9 cellular contexts compared by ENCODE assay signal in the genomic region with DNA sequence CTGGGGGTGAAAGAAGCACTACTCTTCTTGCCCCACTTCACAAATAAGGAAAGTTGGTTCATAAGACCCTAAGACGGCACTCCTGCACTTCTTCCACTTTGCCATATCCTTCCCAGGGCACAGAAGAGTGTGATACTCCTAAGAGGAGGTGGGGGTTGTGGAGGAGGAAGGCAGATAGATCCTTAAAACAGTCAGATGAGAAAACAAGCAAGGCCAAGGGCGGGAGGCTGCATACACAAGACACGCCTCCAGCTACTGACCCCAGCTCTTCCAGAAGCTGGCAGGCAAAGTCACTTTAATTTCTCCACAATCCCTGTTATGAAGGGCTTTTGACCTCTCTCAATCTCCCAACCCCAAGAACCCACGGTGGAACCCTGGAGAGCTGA. TPM values are rescaled to one million over a fixed set of nuclear protein-coding genes. Genes with fewer than 3 reads are reported as not detected.
A peak's percentile ranks its signal among the peaks of the same experiment; 100 is the strongest.
DNase-seq lines count a peak whose midpoint lies in the region; ATAC-seq lines count a peak whose summit lies in the region.
"Had no signal": no experiment of that assay in that cellular context is flagged by ENCODE, and none has a peak within 500 bp of the region (broad histone marks: within the 10 kb centered on the region; RNA-seq: fewer than 3 reads in every experiment).

No MANE protein-coding gene starts in this region.

- 66% methylated on average over 3 of the region's 4 CpGs for WGBS in mesenchymal stem cell

- peaks cover 38% of the 10 kb centered on the region for H3K4me1 ChIP-seq in mesenchymal stem cell (ENCODE audit: control insufficient read depth, insufficient read depth, low read depth, low read length)

- peak overlapping the region; percentile 96 for H3K4me2 ChIP-seq in mesenchymal stem cell (ENCODE audit: low read length, poor library complexity, severe bottlenecking)

- no peak overlapping the region for H2BK15ac ChIP-seq in mesenchymal stem cell (ENCODE audit: low read depth, poor library complexity, severe bottlenecking)

- H3K27me3 Mint-ChIP-seq in stimulated activated naive CD8-positive, alpha-beta T cell treated with anti-CD3 and anti-CD28 coated beads, Interleukin-15, Interleukin-2, amounts not matched to agents 100 ng/mL and 50 ng/mL, for 24 hours: peaks cover 40% of the 10 kb centered on the region
- peaks cover 39% of the 10 kb centered on the region for H3K27me3 Mint-ChIP-seq in activated T-helper 2 cell treated with anti-CD3 and anti-CD28 coated beads, Interferon-gamma antibody, Interleukin-2, Interleukin-4, amounts not matched to agents 10 μg/mL and 5 μg/mL and 100 μg/mL, durations not matched to agents 14 hours and 24 hours and 36 hours (ENCODE audit: low read depth)

- intact Hi-C loops in activated T-helper 2 cell treated with anti-CD3 and anti-CD28 coated beads, Interferon-gamma antibody, Interleukin-2, Interleukin-4, amounts not matched to agents 10 μg/mL and 5 μg/mL and 100 μg/mL, durations not matched to agents 14 hours and 24 hours and 36 hours (cut with micrococcal nuclease): no loop called here

- no peak overlapping the region for H3K27ac Mint-ChIP-seq in stimulated activated naive CD8-positive, alpha-beta T cell treated with anti-CD3 and anti-CD28 coated beads, Interleukin-15, Interleukin-2, amounts not matched to agents 100 ng/mL and 50 ng/mL, for 24 hours
- no peak overlapping the region for H3K27ac Mint-ChIP-seq in activated T-helper 2 cell treated with anti-CD3 and anti-CD28 coated beads, Interferon-gamma antibody, Interleukin-2, Interleukin-4, amounts not matched to agents 10 μg/mL and 5 μg/mL and 100 μg/mL, durations not matched to agents 14 hours and 24 hours and 36 hours

- H3K9me3 ChIP-seq in mesenchymal stem cell (ENCODE audit: control insufficient read depth, low read length): no peaks in the 10 kb centered on the region

- no peak overlapping the region for H2BK12ac ChIP-seq in mesenchymal stem cell (ENCODE audit: low read length in 2 of 2)

- H3K36me3 ChIP-seq in mesenchymal stem cell (ENCODE audit: control insufficient read depth in 1 of 2, insufficient read depth in 2 of 2, low read depth in 1 of 2, low read length in 2 of 2): peaks cover 24 to 25% of the 10 kb centered on the region in 2 experiments

- H3K9me3 Mint-ChIP-seq in stimulated activated naive CD8-positive, alpha-beta T cell treated with anti-CD3 and anti-CD28 coated beads, Interleukin-15, Interleukin-2, amounts not matched to agents 100 ng/mL and 50 ng/mL, for 24 hours: no peaks in the 10 kb centered on the region
- no peaks in the 10 kb centered on the region for H3K9me3 Mint-ChIP-seq in activated T-helper 2 cell treated with anti-CD3 and anti-CD28 coated beads, Interferon-gamma antibody, Interleukin-2, Interleukin-4, amounts not matched to agents 10 μg/mL and 5 μg/mL and 100 μg/mL, durations not matched to agents 14 hours and 24 hours and 36 hours

- H3K9ac ChIP-seq in mesenchymal stem cell (ENCODE audit: low read length): no peak overlapping the region

- no peaks in the 10 kb centered on the region for H3K79me1 ChIP-seq in mesenchymal stem cell (replicated peaks; ENCODE audit: low read length, poor library complexity, severe bottlenecking)

- no peak overlapping the region for H4K8ac ChIP-seq in mesenchymal stem cell (ENCODE audit: low read length)

- no peak overlapping the region for H2BK120ac ChIP-seq in mesenchymal stem cell (ENCODE audit: low read depth, low read length)

- no peak for ATAC-seq in stimulated activated naive CD8-positive, alpha-beta T cell treated with anti-CD3 and anti-CD28 coated beads, Interleukin-15, Interleukin-2, amounts not matched to agents 100 U/mL and 50 U/mL, for 24 hours
- ATAC-seq in GM21619 (IDR thresholded peaks at IDR 0.05; ENCODE audit: unreplicated experiment) (no peak), HG03175 (IDR thresholded peaks at IDR 0.05; ENCODE audit: unreplicated experiment) (no peak), GM21381 (IDR thresholded peaks at IDR 0.05; ENCODE audit: unreplicated experiment) (no peak)

- H3K27me3 ChIP-seq in mesenchymal stem cell (ENCODE audit: control insufficient read depth in 1 of 2, insufficient read depth in 1 of 2, low read length in 2 of 2): peaks cover 33 to 35% of the 10 kb centered on the region in 2 experiments

- H2AK5ac ChIP-seq in mesenchymal stem cell (ENCODE audit: low read length, severe bottlenecking): no peak overlapping the region

- no peak overlapping the region for H2AFZ ChIP-seq in mesenchymal stem cell (ENCODE audit: low read depth, low read length)

- H3K14ac ChIP-seq in mesenchymal stem cell (ENCODE audit: low read length in 2 of 2): no peak overlapping the region

- no peak overlapping the region for H3K27ac ChIP-seq in mesenchymal stem cell (ENCODE audit: low read length, poor library complexity, severe bottlenecking)

- peak overlapping the region in 1 of 2 experiments; percentile 67 for H3K4me3 ChIP-seq in mesenchymal stem cell (ENCODE audit: insufficient read depth in 1 of 2, low read depth in 1 of 2, low read length in 2 of 2)

- peaks cover 18% of the 10 kb centered on the region for H3K36me3 Mint-ChIP-seq in stimulated activated naive CD8-positive, alpha-beta T cell treated with anti-CD3 and anti-CD28 coated beads, Interleukin-15, Interleukin-2, amounts not matched to agents 100 ng/mL and 50 ng/mL, for 24 hours (ENCODE audit: low read depth)
- no peaks in the 10 kb centered on the region for H3K36me3 Mint-ChIP-seq in activated T-helper 2 cell treated with anti-CD3 and anti-CD28 coated beads, Interferon-gamma antibody, Interleukin-2, Interleukin-4, amounts not matched to agents 10 μg/mL and 5 μg/mL and 100 μg/mL, durations not matched to agents 14 hours and 24 hours and 36 hours (ENCODE audit: low read depth)

- peak overlapping the region; percentile 78 for H3K4me3 Mint-ChIP-seq in stimulated activated naive CD8-positive, alpha-beta T cell treated with anti-CD3 and anti-CD28 coated beads, Interleukin-15, Interleukin-2, amounts not matched to agents 100 ng/mL and 50 ng/mL, for 24 hours
- peak overlapping the region; percentile 71 for H3K4me3 Mint-ChIP-seq in activated T-helper 2 cell treated with anti-CD3 and anti-CD28 coated beads, Interferon-gamma antibody, Interleukin-2, Interleukin-4, amounts not matched to agents 10 μg/mL and 5 μg/mL and 100 μg/mL, durations not matched to agents 14 hours and 24 hours and 36 hours (ENCODE audit: low read depth)

- H2BK5ac ChIP-seq in mesenchymal stem cell (ENCODE audit: low read depth, low read length, poor library complexity, severe bottlenecking): no peak overlapping the region

- DNase-seq in stimulated activated naive CD8-positive, alpha-beta T cell treated with anti-CD3 and anti-CD28 coated beads, Interleukin-15, Interleukin-2, amounts not matched to agents 100 U/mL and 50 U/mL, for 24 hours: no peak
- DNase-seq in activated T-helper 2 cell treated with anti-CD3 and anti-CD28 coated beads, Interferon-gamma antibody, Interleukin-2, Interleukin-4, amounts not matched to agents 10 μg/mL and 5 μg/mL and 100 μg/mL, durations not matched to agents 14 hours and 24 hours and 36 hours (ENCODE audit: low spot score): no peak
- DNase-seq in mesenchymal stem cell (no peak), iPS-NIHi11 (ENCODE audit: low spot score) (no peak)
- DNase-seq: NCI-H2081 treated with DMSO at 0.1 percent for 48 hours had no signal

- H3K4me1 Mint-ChIP-seq in stimulated activated naive CD8-positive, alpha-beta T cell treated with anti-CD3 and anti-CD28 coated beads, Interleukin-15, Interleukin-2, amounts not matched to agents 100 ng/mL and 50 ng/mL, for 24 hours (ENCODE audit: low read depth): peaks cover 8% of the 10 kb centered on the region
- peaks cover 11% of the 10 kb centered on the region for H3K4me1 Mint-ChIP-seq in activated T-helper 2 cell treated with anti-CD3 and anti-CD28 coated beads, Interferon-gamma antibody, Interleukin-2, Interleukin-4, amounts not matched to agents 10 μg/mL and 5 μg/mL and 100 μg/mL, durations not matched to agents 14 hours and 24 hours and 36 hours (ENCODE audit: low read depth)

- H3K23ac ChIP-seq in mesenchymal stem cell (ENCODE audit: low read length in 2 of 2): no peak overlapping the region

- no peak overlapping the region for H4K91ac ChIP-seq in mesenchymal stem cell (ENCODE audit: low read length)

- H3K4ac ChIP-seq in mesenchymal stem cell (ENCODE audit: low read depth in 1 of 2, low read length in 2 of 2): no peak overlapping the region

- H3K18ac ChIP-seq in mesenchymal stem cell (ENCODE audit: low read depth in 1 of 2, low read length in 2 of 2): no peak overlapping the region

RNA-seq across cellular contexts. Expression of gene CHRM4, which starts 1.6 kb away (rescaled TPM):
- 0.11 and 0.23 TPM in 2 replicates for total RNA-seq in activated T-helper 2 cell treated with anti-CD3 and anti-CD28 coated beads, Interferon-gamma antibody, Interleukin-2, Interleukin-4, amounts not matched to agents 10 μg/mL and 5 μg/mL and 100 μg/mL, durations not matched to agents 14 hours and 24 hours and 36 hours
- 0.08 TPM for polyA plus RNA-seq in mesenchymal stem cell (2013, experiment 1 of 2)
- polyA plus RNA-seq in mesenchymal stem cell (2013, experiment 2 of 2): 0.07 TPM

RNA-seq across cellular contexts. Expression of gene MDK, which starts 11.8 kb away (rescaled TPM):
- total RNA-seq in activated T-helper 2 cell treated with anti-CD3 and anti-CD28 coated beads, Interferon-gamma antibody, Interleukin-2, Interleukin-4, amounts not matched to agents 10 μg/mL and 5 μg/mL and 100 μg/mL, durations not matched to agents 14 hours and 24 hours and 36 hours: 2.8 and 4.5 TPM in 2 replicates
- 777 TPM for polyA plus RNA-seq in mesenchymal stem cell (2013, experiment 1 of 2)
- polyA plus RNA-seq in mesenchymal stem cell (2013, experiment 2 of 2): 775 TPM

RNA-seq across cellular contexts. Expression of gene DGKZ, which starts 46.0 kb away (rescaled TPM):
- total RNA-seq in activated T-helper 2 cell treated with anti-CD3 and anti-CD28 coated beads, Interferon-gamma antibody, Interleukin-2, Interleukin-4, amounts not matched to agents 10 μg/mL and 5 μg/mL and 100 μg/mL, durations not matched to agents 14 hours and 24 hours and 36 hours: 82.3 and 86.1 TPM in 2 replicates
- 40.1 TPM for polyA plus RNA-seq in mesenchymal stem cell (2013, experiment 1 of 2)
- polyA plus RNA-seq in mesenchymal stem cell (2013, experiment 2 of 2): 38.8 TPM
